Comparison of ENCODE assay signal across 17 cellular contexts in genomic region chr4:12445711-12446110, GRCh38.
DNase-seq lines count a peak whose midpoint lies in the region; ATAC-seq and TF ChIP-seq lines count a peak whose summit lies in the region.
"Had no signal": no experiment of that assay in that cellular context is flagged by ENCODE, and none has a peak within 500 bp of the region (broad histone marks: within the 10 kb centered on the region; RNA-seq: fewer than 3 reads in every experiment).

No MANE protein-coding gene starts in this region.

- H3K79me2 ChIP-seq in smooth muscle cell (ENCODE audit: low read depth) (no peaks in the 10 kb centered on the region), GM23338 (replicated peaks; ENCODE audit: insufficient read depth) (no peaks in the 10 kb centered on the region)

- H3K9me2 ChIP-seq in GM23338 (ENCODE audit: insufficient read depth), result peaks cover 3% of the 10 kb centered on the region; the same call in 1 of the 2 replicates

- H3K9me3 ChIP-seq in left ventricle myocardium inferior (replicated peaks) (peaks cover 10% of the 10 kb centered on the region), smooth muscle cell (replicated peaks; ENCODE audit: low read depth) (no peaks in the 10 kb centered on the region)

- H3K9ac ChIP-seq in smooth muscle cell (ENCODE audit: low read depth), result no peak overlapping the region

- H3K4me1 Mint-ChIP-seq in nephron, result peaks cover 34% of the 10 kb centered on the region
- peaks cover 4% of the 10 kb centered on the region; the same call in 1 of the 3 replicates for H3K4me1 Mint-ChIP-seq in GM23338
- H3K4me1 Mint-ChIP-seq: B cell, H9 had no signal

- H3K4me3 ChIP-seq in left ventricle myocardium inferior (peak overlapping the region; percentile 1), fibroblast of the aortic adventitia (ENCODE audit: low read depth, low read length) (no peak overlapping the region), smooth muscle cell (no peak overlapping the region), GM23338 (no peak overlapping the region)
- H3K4me3 ChIP-seq: GM12878 had no signal

- ATAC-seq in left cardiac atrium (no peak), GM23338 (no peak)
- ATAC-seq: GM12878 had no signal

- H4K20me1 ChIP-seq in smooth muscle cell (ENCODE audit: low read depth) (no peaks in the 10 kb centered on the region), GM23338 (replicated peaks; ENCODE audit: insufficient read depth) (no peaks in the 10 kb centered on the region)

- peaks cover 10% of the 10 kb centered on the region for H3K4me1 ChIP-seq in left ventricle myocardium inferior
- no peaks in the 10 kb centered on the region for H3K4me1 ChIP-seq in smooth muscle cell (ENCODE audit: low read depth)
- H3K4me1 ChIP-seq in GM23338 (ENCODE audit: insufficient read depth), result no peaks in the 10 kb centered on the region

- H3K27me3 ChIP-seq in left ventricle myocardium inferior (ENCODE audit: low read depth), result no peaks in the 10 kb centered on the region
- H3K27me3 ChIP-seq in smooth muscle cell (ENCODE audit: low read depth), result peaks cover 10% of the 10 kb centered on the region
- no peaks in the 10 kb centered on the region for H3K27me3 ChIP-seq in GM23338 (ENCODE audit: insufficient read depth)

- H3K9me3 Mint-ChIP-seq in nephron, result peaks cover 9% of the 10 kb centered on the region
- peaks cover 14% of the 10 kb centered on the region for H3K9me3 Mint-ChIP-seq in GM23338

- peak overlapping the region; percentile 13 for H3K4me2 ChIP-seq in smooth muscle cell
- H3K4me2 ChIP-seq in GM23338, result no peak overlapping the region

- H3K36me3 Mint-ChIP-seq in nephron (ENCODE audit: low read depth) (no peaks in the 10 kb centered on the region), GM23338 (ENCODE audit: low read depth) (peaks cover 13% of the 10 kb centered on the region; the same call in 2 of the 3 replicates)

- H3F3A ChIP-seq in smooth muscle cell (ENCODE audit: low read depth), result no peaks in the 10 kb centered on the region
- no peaks in the 10 kb centered on the region for H3F3A ChIP-seq in GM23338 (replicated peaks; ENCODE audit: low read depth)

- no peak for TF ChIP-seq POLR2A in erythroblast (IDR thresholded peaks at IDR 0.05; ENCODE audit: low read length)

- H2AFZ ChIP-seq in smooth muscle cell (ENCODE audit: low read depth) (no peak overlapping the region), GM23338 (no peak overlapping the region)

- TF ChIP-seq CTCF in left ventricle myocardium inferior (IDR thresholded peaks at IDR 0.05; ENCODE audit: borderline replicate concordance), result no peak
- TF ChIP-seq CTCF in fibroblast of the aortic adventitia (IDR thresholded peaks at IDR 0.05; ENCODE audit: insufficient read depth, low read length), result no peak
- no peak for TF ChIP-seq CTCF in nephron (IDR thresholded peaks at IDR 0.05; ENCODE audit: unreplicated experiment in 3 of 3)
- no peak for TF ChIP-seq CTCF in smooth muscle cell (IDR thresholded peaks at IDR 0.05; ENCODE audit: borderline replicate concordance, insufficient read depth, poor library complexity, severe bottlenecking)
- no peak for TF ChIP-seq CTCF in GM23338 (conservative IDR thresholded peaks at IDR 0.05; ENCODE audit: low read depth in 2 of 2)

- 31% methylated on average over 3 of the region's 3 CpGs for WGBS in smooth muscle cell (ENCODE audit: low lambda C conversion rate)

- intact Hi-C loops in left ventricle myocardium inferior (cut with micrococcal nuclease), result no loop called here
- intact Hi-C loops in left cardiac atrium (cut with DNase I), result loop anchor here in 1 of 2 donors (2.0 kb wide), 1 partner anchor 43 kb away; no protein-coding TSS in a partner anchor

- H3K4me3 Mint-ChIP-seq in nephron (no peak overlapping the region), GM23338 (no peak overlapping the region)
- H3K4me3 Mint-ChIP-seq: B cell; CD4-positive, alpha-beta T cell; H9 had no signal

- DNase-seq in left ventricle myocardium inferior (no peak), left cardiac atrium (no peak), fibroblast of the aortic adventitia (ENCODE audit: low read depth) (peak; percentile 1), smooth muscle cell (lab: John Stamatoyannopoulos, UW; ENCODE audit: unreplicated experiment) (no peak), AG08395 (ENCODE audit: low spot score) (no peak), GM23338 (ENCODE audit: low spot score) (no peak), erythroblast (lab: John Stamatoyannopoulos, UW) (no peak)
- DNase-seq: ACHN; C1 segment of cervical spinal cord; Calu3; CD4-positive, alpha-beta T cell; DMS 273 treated with DMSO at 0.1 percent for 48 hours; GOT3; H9 had no signal

- H3K27me3 Mint-ChIP-seq in nephron (ENCODE audit: low read depth) (peaks cover 6% of the 10 kb centered on the region), GM23338 (ENCODE audit: insufficient read depth, low read depth, poor library complexity) (peaks cover 3% of the 10 kb centered on the region)
- H3K27me3 Mint-ChIP-seq: B cell; CD4-positive, alpha-beta T cell had no signal

- H3K27ac ChIP-seq in left ventricle myocardium inferior (replicated peaks) (peak overlapping the region; percentile 11), smooth muscle cell (ENCODE audit: low read depth) (no peak overlapping the region), GM23338 (ENCODE audit: low read depth) (no peak overlapping the region)

- H3K36me3 ChIP-seq in left ventricle myocardium inferior (no peaks in the 10 kb centered on the region), smooth muscle cell (ENCODE audit: low read depth) (no peaks in the 10 kb centered on the region), GM23338 (ENCODE audit: insufficient read depth) (peaks cover 6% of the 10 kb centered on the region; the same call in 1 of the 2 replicates)

- H3K27ac Mint-ChIP-seq in nephron (peak overlapping the region; percentile 23 to 91 (median 81)), GM23338 (no peak overlapping the region)
- H3K27ac Mint-ChIP-seq: B cell; CD4-positive, alpha-beta T cell; H9 had no signal

TF ChIP-seq in GM23338, 12 proteins besides CTCF, POLR2A, EP300 and RAD21 (continues in another document):
- TF ChIP-seq EZH2 (IDR thresholded peaks at IDR 0.05; ENCODE audit: low read depth, unreplicated experiment), result no peak
- TF ChIP-seq NANOG (IDR thresholded peaks at IDR 0.05; ENCODE audit: borderline replicate concordance), result no peak
- TF ChIP-seq, protein P1, sequence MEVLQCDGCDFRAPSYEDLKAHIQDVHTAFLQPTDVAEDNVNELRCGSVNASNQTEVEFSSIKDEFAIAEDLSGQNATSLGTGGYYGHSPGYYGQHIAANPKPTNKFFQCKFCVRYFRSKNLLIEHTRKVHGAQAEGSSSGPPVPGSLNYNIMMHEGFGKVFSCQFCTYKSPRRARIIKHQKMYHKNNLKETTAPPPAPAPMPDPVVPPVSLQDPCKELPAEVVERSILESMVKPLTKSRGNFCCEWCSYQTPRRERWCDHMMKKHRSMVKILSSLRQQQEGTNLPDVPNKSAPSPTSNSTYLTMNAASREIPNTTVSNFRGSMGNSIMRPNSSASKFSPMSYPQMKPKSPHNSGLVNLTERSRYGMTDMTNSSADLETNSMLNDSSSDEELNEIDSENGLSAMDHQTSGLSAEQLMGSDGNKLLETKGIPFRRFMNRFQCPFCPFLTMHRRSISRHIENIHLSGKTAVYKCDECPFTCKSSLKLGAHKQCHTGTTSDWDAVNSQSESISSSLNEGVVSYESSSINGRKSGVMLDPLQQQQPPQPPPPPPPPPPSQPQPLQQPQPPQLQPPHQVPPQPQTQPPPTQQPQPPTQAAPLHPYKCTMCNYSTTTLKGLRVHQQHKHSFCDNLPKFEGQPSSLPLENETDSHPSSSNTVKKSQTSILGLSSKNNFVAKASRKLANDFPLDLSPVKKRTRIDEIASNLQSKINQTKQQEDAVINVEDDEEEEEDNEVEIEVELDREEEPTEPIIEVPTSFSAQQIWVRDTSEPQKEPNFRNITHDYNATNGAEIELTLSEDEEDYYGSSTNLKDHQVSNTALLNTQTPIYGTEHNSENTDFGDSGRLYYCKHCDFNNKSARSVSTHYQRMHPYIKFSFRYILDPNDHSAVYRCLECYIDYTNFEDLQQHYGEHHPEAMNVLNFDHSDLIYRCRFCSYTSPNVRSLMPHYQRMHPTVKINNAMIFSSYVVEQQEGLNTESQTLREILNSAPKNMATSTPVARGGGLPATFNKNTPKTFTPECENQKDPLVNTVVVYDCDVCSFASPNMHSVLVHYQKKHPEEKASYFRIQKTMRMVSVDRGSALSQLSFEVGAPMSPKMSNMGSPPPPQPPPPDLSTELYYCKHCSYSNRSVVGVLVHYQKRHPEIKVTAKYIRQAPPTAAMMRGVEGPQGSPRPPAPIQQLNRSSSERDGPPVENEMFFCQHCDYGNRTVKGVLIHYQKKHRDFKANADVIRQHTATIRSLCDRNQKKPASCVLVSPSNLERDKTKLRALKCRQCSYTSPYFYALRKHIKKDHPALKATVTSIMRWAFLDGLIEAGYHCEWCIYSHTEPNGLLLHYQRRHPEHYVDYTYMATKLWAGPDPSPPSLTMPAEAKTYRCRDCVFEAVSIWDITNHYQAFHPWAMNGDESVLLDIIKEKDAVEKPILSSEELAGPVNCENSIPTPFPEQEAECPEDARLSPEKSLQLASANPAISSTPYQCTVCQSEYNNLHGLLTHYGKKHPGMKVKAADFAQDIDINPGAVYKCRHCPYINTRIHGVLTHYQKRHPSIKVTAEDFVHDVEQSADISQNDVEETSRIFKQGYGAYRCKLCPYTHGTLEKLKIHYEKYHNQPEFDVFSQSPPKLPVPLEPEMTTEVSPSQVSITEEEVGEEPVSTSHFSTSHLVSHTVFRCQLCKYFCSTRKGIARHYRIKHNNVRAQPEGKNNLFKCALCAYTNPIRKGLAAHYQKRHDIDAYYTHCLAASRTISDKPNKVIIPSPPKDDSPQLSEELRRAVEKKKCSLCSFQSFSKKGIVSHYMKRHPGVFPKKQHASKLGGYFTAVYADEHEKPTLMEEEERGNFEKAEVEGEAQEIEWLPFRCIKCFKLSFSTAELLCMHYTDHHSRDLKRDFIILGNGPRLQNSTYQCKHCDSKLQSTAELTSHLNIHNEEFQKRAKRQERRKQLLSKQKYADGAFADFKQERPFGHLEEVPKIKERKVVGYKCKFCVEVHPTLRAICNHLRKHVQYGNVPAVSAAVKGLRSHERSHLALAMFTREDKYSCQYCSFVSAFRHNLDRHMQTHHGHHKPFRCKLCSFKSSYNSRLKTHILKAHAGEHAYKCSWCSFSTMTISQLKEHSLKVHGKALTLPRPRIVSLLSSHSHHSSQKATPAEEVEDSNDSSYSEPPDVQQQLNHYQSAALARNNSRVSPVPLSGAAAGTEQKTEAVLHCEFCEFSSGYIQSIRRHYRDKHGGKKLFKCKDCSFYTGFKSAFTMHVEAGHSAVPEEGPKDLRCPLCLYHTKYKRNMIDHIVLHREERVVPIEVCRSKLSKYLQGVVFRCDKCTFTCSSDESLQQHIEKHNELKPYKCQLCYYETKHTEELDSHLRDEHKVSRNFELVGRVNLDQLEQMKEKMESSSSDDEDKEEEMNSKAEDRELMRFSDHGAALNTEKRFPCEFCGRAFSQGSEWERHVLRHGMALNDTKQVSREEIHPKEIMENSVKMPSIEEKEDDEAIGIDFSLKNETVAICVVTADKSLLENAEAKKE (CRISPR knock-in tag; IDR thresholded peaks at IDR 0.05), result no peak
- no peak for TF ChIP-seq ZNF114 (CRISPR knock-in tag; IDR thresholded peaks at IDR 0.05)
- no peak for TF ChIP-seq POLR2AphosphoS5 (IDR thresholded peaks at IDR 0.05; ENCODE audit: low read depth)
- TF ChIP-seq JUNB (IDR thresholded peaks at IDR 0.05; ENCODE audit: unreplicated experiment), result no peak
